Comparison of ENCODE assay signal across 13 cellular contexts in genomic region chr18:37391698-37392548, GRCh38.
DNase-seq lines count a peak whose midpoint lies in the region; ATAC-seq and TF ChIP-seq lines count a peak whose summit lies in the region.
"Had no signal": no experiment of that assay in that cellular context is flagged by ENCODE, and none has a peak within 500 bp of the region (broad histone marks: within the 10 kb centered on the region; RNA-seq: fewer than 3 reads in every experiment).

No MANE protein-coding gene starts in this region.

- TF ChIP-seq POLR2A in breast epithelium (IDR thresholded peaks at IDR 0.05): no peak

- no peak overlapping the region for H3K4me2 ChIP-seq in osteoblast (ENCODE audit: insufficient read depth, low read length)

- no peaks in the 10 kb centered on the region for H3K4me1 Mint-ChIP-seq in activated CD4-positive, alpha-beta memory T cell treated with anti-CD3 and anti-CD28 coated beads for 36 hours (ENCODE audit: low read depth)
- peaks cover 17% of the 10 kb centered on the region for H3K4me1 Mint-ChIP-seq in stimulated activated effector memory CD8-positive, alpha-beta T cell treated with anti-CD3 and anti-CD28 coated beads, Interleukin-12 subunit alpha, Interleukin-12 subunit beta, amount 100 ng/mL, for 72 hours

- H3K9me3 ChIP-seq in osteoblast (ENCODE audit: low read depth, low read length): no peaks in the 10 kb centered on the region
- H3K9me3 ChIP-seq in breast epithelium: peaks cover 11 to 22% of the 10 kb centered on the region in 2 donors

- H3K4me3 Mint-ChIP-seq in activated CD4-positive, alpha-beta memory T cell treated with anti-CD3 and anti-CD28 coated beads for 36 hours: no peak overlapping the region
- no peak overlapping the region for H3K4me3 Mint-ChIP-seq in stimulated activated effector memory CD8-positive, alpha-beta T cell treated with anti-CD3 and anti-CD28 coated beads, Interleukin-12 subunit alpha, Interleukin-12 subunit beta, amount 100 ng/mL, for 72 hours

- intact Hi-C loops in breast epithelium (cut with DNase I; ENCODE audit: low total_unique reads): loop anchor here (5.0 kb wide), 1 partner anchor 450 kb away; no protein-coding TSS in a partner anchor
- intact Hi-C loops in activated CD4-positive, alpha-beta memory T cell treated with anti-CD3 and anti-CD28 coated beads for 36 hours (cut with micrococcal nuclease): no loop called here

- CTCF ChIA-PET in activated CD4-positive, alpha-beta memory T cell treated with anti-CD3 and anti-CD28 coated beads for 36 hours (lab: Charles Lee): interaction anchor here (1.8 kb wide), 1 partner anchor 146 kb away, joined by 4 read pairs; no protein-coding TSS in a partner anchor

- no peak overlapping the region for H3K27ac ChIP-seq in osteoblast (ENCODE audit: low read depth, low read length)
- no peak overlapping the region for H3K27ac ChIP-seq in breast epithelium

- peaks cover 20% of the 10 kb centered on the region for H3K27me3 Mint-ChIP-seq in activated CD4-positive, alpha-beta memory T cell treated with anti-CD3 and anti-CD28 coated beads for 36 hours

- H3K4me1 ChIP-seq in osteoblast (ENCODE audit: insufficient read depth, low read length) (peaks cover 5% of the 10 kb centered on the region), breast epithelium (no peaks in the 10 kb centered on the region)

- no peaks in the 10 kb centered on the region for H3K79me2 ChIP-seq in osteoblast (ENCODE audit: insufficient read depth, low read length)

- no peak for TF ChIP-seq CTCF in osteoblast (IDR thresholded peaks at IDR 0.05; ENCODE audit: extremely low read depth, low read depth, low read length)
- no peak for TF ChIP-seq CTCF in breast epithelium (IDR thresholded peaks at IDR 0.05)

- H3K9me3 Mint-ChIP-seq in activated CD4-positive, alpha-beta memory T cell treated with anti-CD3 and anti-CD28 coated beads for 36 hours: peaks cover 2% of the 10 kb centered on the region
- H3K9me3 Mint-ChIP-seq in stimulated activated effector memory CD8-positive, alpha-beta T cell treated with anti-CD3 and anti-CD28 coated beads, Interleukin-12 subunit alpha, Interleukin-12 subunit beta, amount 100 ng/mL, for 72 hours: no peaks in the 10 kb centered on the region

- H3K36me3 ChIP-seq in osteoblast (ENCODE audit: insufficient read depth, low read length): no peaks in the 10 kb centered on the region
- no peaks in the 10 kb centered on the region for H3K36me3 ChIP-seq in breast epithelium

- no peak overlapping the region for H3K27ac Mint-ChIP-seq in activated CD4-positive, alpha-beta memory T cell treated with anti-CD3 and anti-CD28 coated beads for 36 hours
- no peak overlapping the region for H3K27ac Mint-ChIP-seq in stimulated activated effector memory CD8-positive, alpha-beta T cell treated with anti-CD3 and anti-CD28 coated beads, Interleukin-12 subunit alpha, Interleukin-12 subunit beta, amount 100 ng/mL, for 72 hours

- DNase-seq in osteoblast (ENCODE audit: insufficient read length, low spot score, missing footprints) (peak; percentile 76), breast epithelium (ENCODE audit: low spot score in 2 of 2) (no peak), DMS153 (lab: John Stamatoyannopoulos, UW) (no peak)
- no peak for DNase-seq in activated CD4-positive, alpha-beta memory T cell treated with anti-CD3 and anti-CD28 coated beads for 36 hours
- no peak for DNase-seq in stimulated activated effector memory CD8-positive, alpha-beta T cell treated with anti-CD3 and anti-CD28 coated beads, Interleukin-12 subunit alpha, Interleukin-12 subunit beta, amount 100 ng/mL, for 72 hours (ENCODE audit: low spot score in 2 of 2)
- DNase-seq: activated T-cell treated with anti-CD3 and anti-CD28 coated beads, Interleukin-2, amount 50 U/mL, for 1 hour; amniotic stem cell; KBM-7; NCI-H2029 treated with DMSO at 0.1 percent for 48 hours; stimulated activated CD4-positive, alpha-beta T cell treated with anti-CD3 and anti-CD28 coated beads, Interleukin-4, amount 100 ng/mL, for 24 hours had no signal

- ATAC-seq in GM18861 (IDR thresholded peaks at IDR 0.05; ENCODE audit: unreplicated experiment) (peak; percentile 59), GM21723 (IDR thresholded peaks at IDR 0.05; ENCODE audit: unreplicated experiment) (peak; percentile 80), HG03442 (IDR thresholded peaks at IDR 0.05; ENCODE audit: unreplicated experiment) (peak; percentile 89)
- no peak for ATAC-seq in stimulated activated effector memory CD8-positive, alpha-beta T cell treated with anti-CD3 and anti-CD28 coated beads, Interleukin-12 subunit alpha, Interleukin-12 subunit beta, amount 100 ng/mL, for 72 hours

- H3K4me3 ChIP-seq in osteoblast (ENCODE audit: insufficient read depth, low read length) (no peak overlapping the region), breast epithelium (no peak overlapping the region)

- POLR2A ChIA-PET in activated CD4-positive, alpha-beta memory T cell treated with anti-CD3 and anti-CD28 coated beads for 36 hours (lab: Charles Lee): no interaction called here

- H3K27me3 ChIP-seq in osteoblast (ENCODE audit: insufficient read depth, low read length) (no peaks in the 10 kb centered on the region), breast epithelium (peaks cover 0 to 4% of the 10 kb centered on the region in 2 donors)

- H4K20me1 ChIP-seq in osteoblast (ENCODE audit: insufficient read depth, low read length): no peaks in the 10 kb centered on the region

- H2AFZ ChIP-seq in osteoblast (ENCODE audit: low read length): no peak overlapping the region

- no peaks in the 10 kb centered on the region for H3K36me3 Mint-ChIP-seq in activated CD4-positive, alpha-beta memory T cell treated with anti-CD3 and anti-CD28 coated beads for 36 hours
- no peaks in the 10 kb centered on the region for H3K36me3 Mint-ChIP-seq in stimulated activated effector memory CD8-positive, alpha-beta T cell treated with anti-CD3 and anti-CD28 coated beads, Interleukin-12 subunit alpha, Interleukin-12 subunit beta, amount 100 ng/mL, for 72 hours
